Comparison of ENCODE assay signal across 8 cellular contexts in genomic region chr10:25016349-25017246, GRCh38. TPM values are rescaled to one million over a fixed set of nuclear protein-coding genes. Genes with fewer than 3 reads are reported as not detected.
DNase-seq lines count a peak whose midpoint lies in the region; ATAC-seq lines count a peak whose summit lies in the region.

THNSL1 (plus strand) TSS chr10:25016612; CDS start chr10:25023224, 6,612 bp downstream.

- peak within 1 kb of the TSS; percentile 74 for H2BK5ac ChIP-seq in mesendoderm (ENCODE audit: low read length)

- no peaks in the 10 kb centered on the region for H3K9me3 ChIP-seq in endocrine pancreas (ENCODE audit: control insufficient read depth, low read length)

- H3K4me1 ChIP-seq in endocrine pancreas (ENCODE audit: control insufficient read depth, insufficient read depth, low read length) (peaks cover 11% of the 10 kb centered on the region), mesendoderm (ENCODE audit: control insufficient read depth, low read depth, low read length) (no peaks in the 10 kb centered on the region)

- H3K36me3 ChIP-seq in endocrine pancreas (ENCODE audit: control insufficient read depth, insufficient read depth, low read length) (no peaks in the 10 kb centered on the region), mesendoderm (ENCODE audit: control insufficient read depth, insufficient read depth, low read length) (no peaks in the 10 kb centered on the region)

- H2AK5ac ChIP-seq in mesendoderm (ENCODE audit: low read length), result no peak within 1 kb of the TSS

- peak within 1 kb of the TSS; percentile 82 for H3K9ac ChIP-seq in endocrine pancreas (ENCODE audit: control insufficient read depth, insufficient read depth, low read length)
- H3K9ac ChIP-seq in mesendoderm (ENCODE audit: low read length), result peak within 1 kb of the TSS; percentile 88

- peak within 1 kb of the TSS; percentile 88 for H4K8ac ChIP-seq in mesendoderm (ENCODE audit: low read depth, low read length)

- no peak within 1 kb of the TSS for H3K23ac ChIP-seq in mesendoderm (ENCODE audit: low read length)

- H3K56ac ChIP-seq in mesendoderm (ENCODE audit: low read length), result peak within 1 kb of the TSS; percentile 96

- no peaks in the 10 kb centered on the region for H3K79me1 ChIP-seq in mesendoderm (ENCODE audit: low read length)

- peak within 1 kb of the TSS; percentile 58 for H3K27ac ChIP-seq in mesendoderm (ENCODE audit: low read depth, low read length)

- no peak within 1 kb of the TSS for H2BK120ac ChIP-seq in mesendoderm (ENCODE audit: low read depth, low read length)

- peak within 1 kb of the TSS; percentile 25 for H3K18ac ChIP-seq in mesendoderm (ENCODE audit: low read length)

- no peak within 1 kb of the TSS for H2BK15ac ChIP-seq in mesendoderm (replicated peaks; ENCODE audit: low read depth)

- H3K4me2 ChIP-seq in mesendoderm (ENCODE audit: low read length), result peak within 1 kb of the TSS; percentile 91

- ATAC-seq in GM21360 (IDR thresholded peaks at IDR 0.05; ENCODE audit: unreplicated experiment), result peak; percentile 96

- H4K5ac ChIP-seq in mesendoderm (ENCODE audit: low read length), result peak within 1 kb of the TSS; percentile 47

- H3K4me3 ChIP-seq in endocrine pancreas (ENCODE audit: control insufficient read depth, insufficient read depth, low read length) (peak within 1 kb of the TSS; percentile 95), mesendoderm (ENCODE audit: low read length) (peak within 1 kb of the TSS; percentile 59)

- no peaks in the 10 kb centered on the region for H3K79me2 ChIP-seq in mesendoderm (ENCODE audit: control insufficient read depth, insufficient read depth, low read length)

- DNase-seq in COLO829 (ENCODE audit: low spot score) (peak; percentile 98), HT1080 (ENCODE audit: low read depth) (peak; percentile 99), NOMO-1 treated with DMSO at 0.1 percent for 48 hours (lab: John Stamatoyannopoulos, UW; ENCODE audit: unreplicated experiment) (peak; percentile 99), mesendoderm (peak; percentile 99)
- peak; percentile 96 for DNase-seq in activated CD8-positive, alpha-beta memory T cell treated with anti-CD3 and anti-CD28 coated beads, Interleukin-2, amount 50 U/mL, for 1 hour (ENCODE audit: extremely low read depth)
- DNase-seq in stimulated activated CD8-positive, alpha-beta memory T cell treated with anti-CD3 and anti-CD28 coated beads, Interleukin-12 subunit alpha, Interleukin-12 subunit beta, amount 100 ng/mL, for 4 hours (ENCODE audit: low read depth), result peak; percentile 95

- peak within 1 kb of the TSS; percentile 24 for H3K4ac ChIP-seq in mesendoderm (ENCODE audit: low read depth, low read length)

- WGBS in mesendoderm (ENCODE audit: extremely low coverage, insufficient coverage, low lambda C conversion rate), result no CpG with 5 or more reads among the region's 70 CpGs

- H3K27me3 ChIP-seq in endocrine pancreas (ENCODE audit: control insufficient read depth, insufficient read depth, low read length) (no peaks in the 10 kb centered on the region), mesendoderm (ENCODE audit: insufficient read depth, low read length, poor library complexity) (no peaks in the 10 kb centered on the region)

RNA-seq across cellular contexts. Expression of gene THNSL1, which starts in this region (rescaled TPM):
- total RNA-seq in HT1080 (2014; rRNA removed; shearing (Covaris generic)), result 7.3 and 9.6 TPM in 2 replicates
- 7.0 and 7.2 TPM in 2 replicates for polyA plus RNA-seq in HT1080 (2015; cell fraction: cytosol; rRNA removed)
- polyA plus RNA-seq in HT1080 (2015; cell fraction: nucleus; rRNA removed), result 9.4 and 11.4 TPM in 2 replicates
- polyA plus RNA-seq in mesendoderm (2013, experiment 1 of 2), result 1.5 TPM
- 1.6 TPM for polyA plus RNA-seq in mesendoderm (2013, experiment 2 of 2)

Comparison
In these comparisons a context has a peak if more than half of its experiments do, and no peak if none do; other contexts are left out.
1. Peak in every context shown above with its lines: DNase-seq, ATAC-seq, H3K4me3 ChIP-seq and H3K27ac ChIP-seq.